Comparison of ENCODE assay signal across 24 cellular contexts in genomic region chr6:111447051-111447450, GRCh38.
"Had no signal": no experiment of that assay in that cellular context is flagged by ENCODE, and none has a peak within 500 bp of the region (broad histone marks: within the 10 kb centered on the region; RNA-seq: fewer than 3 reads in every experiment).

No MANE protein-coding gene starts in this region.

- H3K9me3 ChIP-seq: gastroesophageal sphincter, lower lobe of right lung, right lobe of liver, stomach, suprapubic skin, tibial nerve had no signal

- H3K27me3 ChIP-seq: gastroesophageal sphincter, right lobe of liver, stomach, suprapubic skin, tibial nerve had no signal

- H3K4me2 ChIP-seq: smooth muscle cell had no signal

- H3K4me1 ChIP-seq: lower lobe of right lung, right lobe of liver had no signal

- FAIRE-seq: keratinocyte had no signal

- H3K4me3 ChIP-seq: gastroesophageal sphincter, lower lobe of right lung, right lobe of liver, smooth muscle cell, stomach, suprapubic skin, tibial nerve had no signal

- H3K27ac ChIP-seq: gastroesophageal sphincter, lower lobe of right lung, right lobe of liver, stomach, suprapubic skin, tibial nerve, VCaP had no signal

- H3K36me3 ChIP-seq: gastroesophageal sphincter, lower lobe of right lung, right lobe of liver, stomach, suprapubic skin, tibial nerve had no signal

- DNase-seq: activated CD4-positive, alpha-beta memory T cell treated with anti-CD3 and anti-CD28 coated beads, Interleukin-2, amount 10 ng/mL, durations not matched to agents 7 days and 5 days; activated CD4-positive, alpha-beta T cell treated with anti-CD3 and anti-CD28 coated beads, Interleukin-2, amount 10 ng/mL, durations not matched to agents 24 days and 14 days; activated effector memory CD4-positive, alpha-beta T cell treated with Interleukin-2 at 50 U/mL for 16 hours; activated naive CD4-positive, alpha-beta T cell treated with anti-CD3 and anti-CD28 coated beads for 36 hours; activated naive CD8-positive, alpha-beta T cell treated with anti-CD3 and anti-CD28 coated beads, Interleukin-2, amount 10 ng/mL, durations not matched to agents 7 days and 5 days; activated T-cell treated with anti-CD3 and anti-CD28 coated beads, Interleukin-2, amount 50 U/mL, for 72 hours; cerebellar nuclear complex; cortex of kidney; head of caudate nucleus; hypothalamus; left colon; lower lobe of right lung; naive B cell; occipital lobe; posterior cingulate gyrus; right lobe of liver; stimulated activated CD4-positive, alpha-beta T cell treated with anti-CD3 and anti-CD28 coated beads, Interleukin-15, amount 100 ng/mL, for 24 hours; stomach had no signal
